28 cellular contexts compared by ENCODE assay signal in genomic region chr10:122516733-122517132, GRCh38. TPM values are rescaled to one million over a fixed set of nuclear protein-coding genes. Genes with fewer than 3 reads are reported as not detected.
DNase-seq lines count a peak whose midpoint lies in the region; ATAC-seq and TF ChIP-seq lines count a peak whose summit lies in the region.
"Had no signal": no experiment of that assay in that cellular context is flagged by ENCODE, and none has a peak within 500 bp of the region (broad histone marks: within the 10 kb centered on the region; RNA-seq: fewer than 3 reads in every experiment).

No MANE protein-coding gene starts in this region.

- TF ChIP-seq EP300 in Ishikawa (IDR thresholded peaks at IDR 0.05; ENCODE audit: borderline replicate concordance): no peak

- ATAC-seq in T-cell (replicated peaks in 1 of 4): no peak
- ATAC-seq in naive thymus-derived CD8-positive, alpha-beta T cell: no peak
- ATAC-seq in upper lobe of right lung: no peak
- ATAC-seq in naive thymus-derived CD4-positive, alpha-beta T cell: no peak

- no peak for TF ChIP-seq RAD21 in Ishikawa (IDR thresholded peaks at IDR 0.05; ENCODE audit: low read depth)

- H3K27me3 Mint-ChIP-seq in T-cell (no peaks in the 10 kb centered on the region), chondrocyte (ENCODE audit: low read depth) (no peaks in the 10 kb centered on the region)
- peaks cover 0 to 3% (median 0%) of the 10 kb centered on the region in 5 donors for H3K27me3 Mint-ChIP-seq in naive thymus-derived CD8-positive, alpha-beta T cell
- H3K27me3 Mint-ChIP-seq in naive thymus-derived CD4-positive, alpha-beta T cell: peaks cover 0 to 4% (median 0%) of the 10 kb centered on the region in 5 donors
- H3K27me3 Mint-ChIP-seq: CD4-positive, CD25-positive, alpha-beta regulatory T cell had no signal

- no peak overlapping the region for H3K27ac ChIP-seq in upper lobe of right lung
- H3K27ac ChIP-seq in naive thymus-derived CD4-positive, alpha-beta T cell (ENCODE audit: low read depth, low read length): no peak overlapping the region
- H3K27ac ChIP-seq: adrenal gland, transverse colon had no signal

- H3K4me1 Mint-ChIP-seq in T-cell: peaks cover 20 to 45% (median 36%) of the 10 kb centered on the region in 3 donors
- peaks cover 14 to 40% (median 38%) of the 10 kb centered on the region in 4 donors for H3K4me1 Mint-ChIP-seq in naive thymus-derived CD8-positive, alpha-beta T cell
- H3K4me1 Mint-ChIP-seq in chondrocyte (ENCODE audit: low read depth): peaks cover 21% of the 10 kb centered on the region
- H3K4me1 Mint-ChIP-seq in naive thymus-derived CD4-positive, alpha-beta T cell: peaks cover 10 to 27% (median 20%) of the 10 kb centered on the region in 7 donors

- H3K36me3 ChIP-seq in upper lobe of right lung: no peaks in the 10 kb centered on the region
- H3K36me3 ChIP-seq in naive thymus-derived CD4-positive, alpha-beta T cell (ENCODE audit: control insufficient read depth in 2 of 3, insufficient read depth in 3 of 3, low read length in 3 of 3): no peaks in the 10 kb centered on the region
- H3K36me3 ChIP-seq: transverse colon had no signal

- H3K9me3 Mint-ChIP-seq in T-cell (no peaks in the 10 kb centered on the region), chondrocyte (ENCODE audit: low read depth) (no peaks in the 10 kb centered on the region)
- no peaks in the 10 kb centered on the region for H3K9me3 Mint-ChIP-seq in naive thymus-derived CD8-positive, alpha-beta T cell
- H3K9me3 Mint-ChIP-seq in naive thymus-derived CD4-positive, alpha-beta T cell: peaks cover 0 to 1% (median 0%) of the 10 kb centered on the region in 11 donors
- H3K9me3 Mint-ChIP-seq: CD4-positive, CD25-positive, alpha-beta regulatory T cell; nephron; stimulated activated effector memory CD8-positive, alpha-beta T cell treated with anti-CD3 and anti-CD28 coated beads, Interleukin-12 subunit alpha, Interleukin-12 subunit beta, amount 100 ng/mL, for 72 hours; T-helper 1 cell treated with Interleukin-12 subunit alpha and Interleukin-12 subunit beta and Interleukin-4 antibody, amounts not matched to agents 30 μg/mL and 1 μg/mL, for 36 hours had no signal

- no peaks in the 10 kb centered on the region for H3K27me3 ChIP-seq in upper lobe of right lung
- no peaks in the 10 kb centered on the region for H3K27me3 ChIP-seq in naive thymus-derived CD4-positive, alpha-beta T cell (ENCODE audit: control insufficient read depth in 2 of 2, insufficient read depth in 2 of 2, low read length in 2 of 2)
- H3K27me3 ChIP-seq: adrenal gland, transverse colon had no signal

- H3K36me3 Mint-ChIP-seq in T-cell: no peaks in the 10 kb centered on the region
- H3K36me3 Mint-ChIP-seq in naive thymus-derived CD8-positive, alpha-beta T cell: no peaks in the 10 kb centered on the region
- H3K36me3 Mint-ChIP-seq in chondrocyte (ENCODE audit: low read depth): peaks cover 47% of the 10 kb centered on the region
- no peaks in the 10 kb centered on the region for H3K36me3 Mint-ChIP-seq in naive thymus-derived CD4-positive, alpha-beta T cell

- no peak overlapping the region for H3K4me3 ChIP-seq in upper lobe of right lung
- no peak overlapping the region for H3K4me3 ChIP-seq in naive thymus-derived CD4-positive, alpha-beta T cell (ENCODE audit: low read length)
- H3K4me3 ChIP-seq: adrenal gland, transverse colon had no signal

- H3K27ac Mint-ChIP-seq in T-cell (peak overlapping the region in 1 of 2 donors; percentile 13), chondrocyte (ENCODE audit: unreplicated experiment) (no peak overlapping the region)
- peak overlapping the region in 2 of 10 donors; percentile 32 to 79 for H3K27ac Mint-ChIP-seq in naive thymus-derived CD8-positive, alpha-beta T cell
- H3K27ac Mint-ChIP-seq in naive thymus-derived CD4-positive, alpha-beta T cell: peak overlapping the region in 1 of 9 donors; percentile 28
- H3K27ac Mint-ChIP-seq: T-helper 1 cell treated with Interleukin-12 subunit alpha and Interleukin-12 subunit beta and Interleukin-4 antibody, amounts not matched to agents 30 μg/mL and 1 μg/mL, for 36 hours had no signal

- TF ChIP-seq CTCF in chondrocyte (IDR thresholded peaks at IDR 0.05) (no peak), upper lobe of right lung (IDR thresholded peaks at IDR 0.05) (no peak)

- H3K4me1 ChIP-seq in upper lobe of right lung: no peaks in the 10 kb centered on the region
- H3K4me1 ChIP-seq in naive thymus-derived CD4-positive, alpha-beta T cell (ENCODE audit: control insufficient read depth in 2 of 2, insufficient read depth in 2 of 2, low read length in 2 of 2): peaks cover 4 to 39% of the 10 kb centered on the region in 2 donors
- H3K4me1 ChIP-seq: adrenal gland, transverse colon had no signal

- intact Hi-C loops in upper lobe of right lung (cut with DNase I): no loop called here
- intact Hi-C loops in naive thymus-derived CD4-positive, alpha-beta T cell (cut with micrococcal nuclease): loop anchor here in 1 of 2 donors (5.0 kb wide), 1 partner anchor 36 kb away; no protein-coding TSS in a partner anchor

- peak; percentile 11 for DNase-seq in NCI-H82 (lab: John Stamatoyannopoulos, UW)
- DNase-seq in NCI-H82 treated with DMSO at 0.1 percent for 48 hours (lab: John Stamatoyannopoulos, UW; ENCODE audit: unreplicated experiment): no peak
- DNase-seq in T-cell: no peak
- DNase-seq in naive thymus-derived CD8-positive, alpha-beta T cell: no peak
- DNase-seq in chondrocyte (ENCODE audit: low spot score): no peak
- DNase-seq in upper lobe of right lung: no peak
- DNase-seq in naive thymus-derived CD4-positive, alpha-beta T cell: no peak
- DNase-seq: 8988T; activated CD4-positive, alpha-beta T cell treated with anti-CD3 and anti-CD28 coated beads, Interleukin-2, amount 50 U/mL, for 48 hours; activated CD8-positive, alpha-beta memory T cell treated with anti-CD3 and anti-CD28 coated beads, Interleukin-2, amount 50 U/mL, for 4 hours; activated naive CD4-positive, alpha-beta T cell treated with Interleukin-2 at 50 U/mL for 16 hours; adrenal gland; CD4-positive, CD25-positive, alpha-beta regulatory T cell; central memory CD4-positive, alpha-beta T cell; IMR-90; kidney; NCI-H1417; NCI-H2029; NK-92 treated with Interleukin-12 subunit alpha and Interleukin-12 subunit beta, amount 100 ng/mL, for 24 hours; PC-3; SK-N-SH; transverse colon had no signal

- H3K4me3 Mint-ChIP-seq in T-cell: peak overlapping the region in 2 of 3 donors; percentile 27 to 28
- H3K4me3 Mint-ChIP-seq in naive thymus-derived CD8-positive, alpha-beta T cell: peak overlapping the region in 6 of 10 donors; percentile 10 to 64 (median 50)
- no peak overlapping the region for H3K4me3 Mint-ChIP-seq in chondrocyte (ENCODE audit: unreplicated experiment)
- peak overlapping the region in 2 of 10 donors; percentile 25 to 39 for H3K4me3 Mint-ChIP-seq in naive thymus-derived CD4-positive, alpha-beta T cell
- H3K4me3 Mint-ChIP-seq: nephron; T-helper 1 cell treated with Interleukin-12 subunit alpha and Interleukin-12 subunit beta and Interleukin-4 antibody, amounts not matched to agents 30 μg/mL and 1 μg/mL, for 36 hours had no signal

- POLR2A ChIA-PET in T-cell (lab: Charles Lee): interaction anchor here in 1 of 2 donors (0.6 kb wide), 2 partner anchors 24 to 256 kb away, joined by 4 to 5 read pairs; no protein-coding TSS in a partner anchor
- POLR2A ChIA-PET in naive thymus-derived CD8-positive, alpha-beta T cell (lab: Charles Lee): interaction anchor here (0.5 to 1.2 kb wide), 4 partner anchors 18 to 174 kb away, joined by 4 to 5 read pairs (median 4); no protein-coding TSS in a partner anchor
- POLR2A ChIA-PET in naive thymus-derived CD4-positive, alpha-beta T cell (lab: Charles Lee): no interaction called here

- no peaks in the 10 kb centered on the region for H3K9me3 ChIP-seq in upper lobe of right lung
- H3K9me3 ChIP-seq in naive thymus-derived CD4-positive, alpha-beta T cell (ENCODE audit: control insufficient read depth in 2 of 3, low read length in 3 of 3): no peaks in the 10 kb centered on the region
- H3K9me3 ChIP-seq: adrenal gland, SK-N-SH, transverse colon had no signal

- CTCF ChIA-PET in T-cell (lab: Charles Lee): interaction anchor here in 1 of 2 donors (1.5 kb wide), 1 partner anchor 48 kb away, joined by 4 read pairs; no protein-coding TSS in a partner anchor
- CTCF ChIA-PET in naive thymus-derived CD4-positive, alpha-beta T cell (lab: Charles Lee): no interaction called here

TF ChIP-seq in Ishikawa, 13 proteins besides CTCF, POLR2A, EP300 and RAD21:
- TF ChIP-seq USF1 (IDR thresholded peaks at IDR 0.05) (peak; percentile 74), CREB1 (IDR thresholded peaks at IDR 0.05; ENCODE audit: low read depth) (no peak)

RNA-seq across cellular contexts. Expression of gene DMBT1, which starts 43.8 kb away (rescaled TPM):
- total RNA-seq in T-cell (under 1 TPM in 3 of 5 donors, not detected in 2; 0.10 to 0.18 (median 0.13) TPM), chondrocyte (0.13 to 0.34 TPM (median 0.17 TPM) in 3 replicates), upper lobe of right lung (78.6 TPM)
- total RNA-seq in naive thymus-derived CD8-positive, alpha-beta T cell: not detected
- polyA plus RNA-seq in naive thymus-derived CD8-positive, alpha-beta T cell: not detected
- total RNA-seq in naive thymus-derived CD4-positive, alpha-beta T cell: not detected
- not detected for polyA plus RNA-seq in naive thymus-derived CD4-positive, alpha-beta T cell
- total RNA-seq: CD4-positive, CD25-positive, alpha-beta regulatory T cell; frontal cortex; mononuclear cell had no signal
- polyA plus RNA-seq: CD4-positive, CD25-positive, alpha-beta regulatory T cell; IMR-90; SK-N-SH had no signal

RNA-seq across cellular contexts. Expression of gene HTRA1, which starts 55.4 kb away (rescaled TPM):
- total RNA-seq in T-cell (under 1 TPM in 3 of 5 donors, not detected in 2; 0.51 to 0.56 (median 0.55) TPM), chondrocyte (1,260 to 1,504 TPM (median 1,485 TPM) in 3 replicates), upper lobe of right lung (83.8 TPM)
- not detected for total RNA-seq in naive thymus-derived CD8-positive, alpha-beta T cell
- polyA plus RNA-seq in naive thymus-derived CD8-positive, alpha-beta T cell: not detected
- total RNA-seq in naive thymus-derived CD4-positive, alpha-beta T cell: under 1 TPM in 4 of 5 experiments, not detected in 1; 0.22 to 0.64 (median 0.40) TPM
- not detected for polyA plus RNA-seq in naive thymus-derived CD4-positive, alpha-beta T cell
- total RNA-seq: CD4-positive, CD25-positive, alpha-beta regulatory T cell had no signal
- polyA plus RNA-seq: CD4-positive, CD25-positive, alpha-beta regulatory T cell had no signal

Comparison
In these comparisons a context has a peak if more than half of its experiments do, and no peak if none do; other contexts are left out.
1. RNA of gene DMBT1, which starts 43.8 kb away (total RNA-seq): 78.6 TPM in upper lobe of right lung (single experiment); 0.13 to 0.34 TPM in chondrocyte, 0.10 to 0.18 TPM in T-cell, not detected in naive thymus-derived CD8-positive, alpha-beta T cell and not detected in naive thymus-derived CD4-positive, alpha-beta T cell; every median in the first group is over 10 times any median in the second.
2. RNA of gene HTRA1, which starts 55.4 kb away (total RNA-seq): 1,260 to 1,504 TPM in chondrocyte and 83.8 TPM in upper lobe of right lung (single experiment); 0.51 to 0.56 TPM in T-cell, 0.22 to 0.64 TPM in naive thymus-derived CD4-positive, alpha-beta T cell and not detected in naive thymus-derived CD8-positive, alpha-beta T cell; every median in the first group is over 10 times any median in the second.